ENCODE assay signal across 13 cellular contexts in the genomic region with DNA sequence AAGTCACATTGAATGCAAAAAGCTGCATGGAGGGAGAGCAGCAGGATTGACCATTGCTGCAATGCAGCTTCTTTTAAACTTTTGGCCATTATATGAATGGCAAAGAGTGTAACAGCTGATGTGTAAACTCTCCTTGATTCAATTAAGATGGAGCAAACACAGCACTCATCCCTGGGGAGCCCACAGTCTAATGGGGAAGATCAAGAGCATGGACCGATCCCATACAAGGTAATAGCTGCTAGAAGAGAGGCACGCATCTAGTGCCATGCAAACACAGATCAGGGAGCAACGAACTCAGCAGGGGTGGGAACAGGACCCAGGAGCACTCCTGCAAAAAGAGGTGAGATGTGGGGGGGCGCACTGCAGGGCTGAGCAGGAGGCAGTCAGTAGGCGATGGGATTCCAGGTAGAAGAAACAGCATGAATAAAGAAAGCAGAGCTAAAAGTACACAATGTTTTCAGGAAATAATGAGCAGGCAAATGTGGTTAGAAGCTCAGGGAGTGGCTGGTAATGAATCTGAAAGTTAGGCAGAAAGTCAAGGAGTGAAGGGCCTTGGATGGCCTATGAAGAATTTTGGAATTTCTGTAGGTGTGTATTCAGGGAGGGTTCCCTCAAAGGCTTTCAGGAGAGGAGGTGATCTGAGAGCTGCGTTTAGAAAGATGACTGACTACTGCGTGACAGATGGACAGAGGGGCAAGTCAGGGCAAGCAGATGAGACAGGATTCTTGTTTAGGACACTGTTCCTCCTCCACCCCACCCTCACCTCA. TPM values are rescaled to one million over a fixed set of nuclear protein-coding genes. Genes with fewer than 3 reads are reported as not detected.
DNase-seq lines count a peak whose midpoint lies in the region; ATAC-seq, FAIRE-seq and TF ChIP-seq lines count a peak whose summit lies in the region.
"Had no signal": no experiment of that assay in that cellular context is flagged by ENCODE, and none has a peak within 500 bp of the region (broad histone marks: within the 10 kb centered on the region; RNA-seq: fewer than 3 reads in every experiment).

No MANE protein-coding gene starts in this region.

- no peaks in the 10 kb centered on the region for H3K27me3 ChIP-seq in keratinocyte (ENCODE audit: control insufficient read depth, extremely low read depth, insufficient read depth, low read length)
- no peaks in the 10 kb centered on the region for H3K27me3 ChIP-seq in subcutaneous abdominal adipose tissue (ENCODE audit: control insufficient read depth in 5 of 5, insufficient read depth in 4 of 5, low read length in 5 of 5)

- no peaks in the 10 kb centered on the region for H3K9me3 Mint-ChIP-seq in activated T-helper 17 cell treated with anti-CD3 and anti-CD28 coated beads, Interleukin-2, amount 50 U/mL, for 72 hours
- H3K9me3 Mint-ChIP-seq: activated naive CD8-positive, alpha-beta T cell treated with anti-CD3 and anti-CD28 coated beads, Interleukin-2, amount 50 U/mL, for 24 hours had no signal

- H3K27ac Mint-ChIP-seq in activated T-helper 17 cell treated with anti-CD3 and anti-CD28 coated beads, Interleukin-2, amount 50 U/mL, for 72 hours, result no peak overlapping the region
- H3K27ac Mint-ChIP-seq: activated naive CD8-positive, alpha-beta T cell treated with anti-CD3 and anti-CD28 coated beads, Interleukin-2, amount 50 U/mL, for 24 hours had no signal

- no peaks in the 10 kb centered on the region for H3K9me1 ChIP-seq in keratinocyte (ENCODE audit: control insufficient read depth, extremely low read depth, insufficient read depth, low read length)

- peak overlapping the region; percentile 100 for H3K27ac ChIP-seq in keratinocyte (ENCODE audit: control insufficient read depth, insufficient read depth, low read length)
- H3K27ac ChIP-seq in subcutaneous abdominal adipose tissue (ENCODE audit: low read depth, low read length), result peak overlapping the region; percentile 82
- H3K27ac ChIP-seq: 22Rv1, HL-60 had no signal

- ATAC-seq in GM18511 (IDR thresholded peaks at IDR 0.05; ENCODE audit: unreplicated experiment), result no peak
- ATAC-seq in activated T-helper 17 cell treated with anti-CD3 and anti-CD28 coated beads, Interleukin-2, amount 50 U/mL, for 72 hours (replicated peaks), result no peak
- ATAC-seq in HG02884 (IDR thresholded peaks at IDR 0.05; ENCODE audit: unreplicated experiment), result no peak
- ATAC-seq: activated naive CD8-positive, alpha-beta T cell treated with anti-CD3 and anti-CD28 coated beads, Interleukin-2, amount 50 U/mL, for 24 hours had no signal

- H2AFZ ChIP-seq in keratinocyte (ENCODE audit: control insufficient read depth, low read length), result peak overlapping the region; percentile 8

- no peaks in the 10 kb centered on the region for H3K79me2 ChIP-seq in keratinocyte (ENCODE audit: control insufficient read depth, insufficient read depth, low read length)

- peak overlapping the region; percentile 87 for H3K4me2 ChIP-seq in keratinocyte (ENCODE audit: control insufficient read depth, extremely low read depth, insufficient read depth, low read depth, low read length)

- H3K4me1 ChIP-seq in keratinocyte (ENCODE audit: control insufficient read depth, extremely low read depth, insufficient read depth, low read length), result peaks cover 90% of the 10 kb centered on the region
- peaks cover 0 to 30% (median 18%) of the 10 kb centered on the region in 5 donors for H3K4me1 ChIP-seq in subcutaneous abdominal adipose tissue (ENCODE audit: control insufficient read depth in 5 of 5, insufficient read depth in 5 of 5, low read length in 5 of 5)

- H4K20me1 ChIP-seq in keratinocyte (ENCODE audit: control insufficient read depth, extremely low read depth, insufficient read depth, low read length), result no peaks in the 10 kb centered on the region

- H3K4me3 ChIP-seq in keratinocyte (ENCODE audit: control insufficient read depth in 2 of 3, extremely low read depth in 1 of 3, insufficient read depth in 2 of 3, low read depth in 1 of 3, low read length in 3 of 3) (peak overlapping the region in 1 of 3 experiments; percentile 43), subcutaneous abdominal adipose tissue (ENCODE audit: low read depth in 1 of 5, low read length in 5 of 5) (peak overlapping the region in 3 of 5 donors; percentile 21 to 58 (median 43))

- peaks cover 4% of the 10 kb centered on the region for H3K27me3 Mint-ChIP-seq in activated T-helper 17 cell treated with anti-CD3 and anti-CD28 coated beads, Interleukin-2, amount 50 U/mL, for 72 hours

- peak; percentile 98 for FAIRE-seq in keratinocyte (lab: Jason Lieb, UNC)

- H3K4me1 Mint-ChIP-seq in activated T-helper 17 cell treated with anti-CD3 and anti-CD28 coated beads, Interleukin-2, amount 50 U/mL, for 72 hours, result peaks cover 13% of the 10 kb centered on the region

- dilution Hi-C loops in keratinocyte (cut with MboI; ENCODE audit: extremely low pct_ligation_motif_present, low sequenced_read_pairs), result no loop called here

- H3K9ac ChIP-seq in keratinocyte (ENCODE audit: control insufficient read depth, extremely low read depth, insufficient read depth, low read length) (peak overlapping the region; percentile 89), subcutaneous abdominal adipose tissue (ENCODE audit: low read length in 5 of 5) (peak overlapping the region in 2 of 5 donors; percentile 6 to 8)

- peak in 1 of 3 experiments; percentile 20 for TF ChIP-seq CTCF in keratinocyte (optimal IDR thresholded peaks at IDR 0.05 in 1 of 3, IDR thresholded peaks at IDR 0.05 in 1 of 3, conservative IDR thresholded peaks at IDR 0.05 in 1 of 3; ENCODE audit: extremely low read depth in 1 of 3, insufficient read depth in 2 of 3, low read length in 3 of 3)

- H3K9me3 ChIP-seq in keratinocyte (ENCODE audit: control insufficient read depth, low read depth, low read length) (no peaks in the 10 kb centered on the region), subcutaneous abdominal adipose tissue (ENCODE audit: control insufficient read depth in 5 of 5, low read length in 5 of 5) (no peaks in the 10 kb centered on the region)

- peak; percentile 38 for DNase-seq in DMS153 (lab: John Stamatoyannopoulos, UW)
- DNase-seq in DMS153 treated with DMSO at 0.1 percent for 48 hours (lab: John Stamatoyannopoulos, UW; ENCODE audit: unreplicated experiment), result no peak
- peak; percentile 50 for DNase-seq in SK-N-DZ (ENCODE audit: low spot score)
- DNase-seq in keratinocyte (ENCODE audit: low read depth, low spot score), result peak; percentile 93
- DNase-seq: activated CD4-positive, alpha-beta T cell treated with anti-CD3 and anti-CD28 coated beads for 48 hours; activated naive CD8-positive, alpha-beta T cell treated with anti-CD3 and anti-CD28 coated beads, Interleukin-2, amount 50 U/mL, for 24 hours; NCI-H2171 had no signal

- no peaks in the 10 kb centered on the region for H3K36me3 Mint-ChIP-seq in activated T-helper 17 cell treated with anti-CD3 and anti-CD28 coated beads, Interleukin-2, amount 50 U/mL, for 72 hours (ENCODE audit: low read depth)

- H3K4me3 Mint-ChIP-seq in activated T-helper 17 cell treated with anti-CD3 and anti-CD28 coated beads, Interleukin-2, amount 50 U/mL, for 72 hours, result no peak overlapping the region
- H3K4me3 Mint-ChIP-seq: activated naive CD8-positive, alpha-beta T cell treated with anti-CD3 and anti-CD28 coated beads, Interleukin-2, amount 50 U/mL, for 24 hours had no signal

- H3K36me3 ChIP-seq in keratinocyte (ENCODE audit: control insufficient read depth in 2 of 2, extremely low read depth in 1 of 2, insufficient read depth in 2 of 2, low read length in 2 of 2), result no peaks in the 10 kb centered on the region
- no peaks in the 10 kb centered on the region for H3K36me3 ChIP-seq in subcutaneous abdominal adipose tissue (ENCODE audit: control insufficient read depth in 5 of 5, insufficient read depth in 5 of 5, low read length in 5 of 5)

RNA-seq across cellular contexts. Expression of a gene that starts 17.2 kb away (rescaled TPM):
- 9.9 and 20.0 TPM in 2 replicates for polyA plus RNA-seq in SK-N-DZ (2014; cell fraction: cytosol; rRNA removed)
- 19.1 and 20.9 TPM in 2 replicates for polyA plus RNA-seq in SK-N-DZ (2014; cell fraction: nucleus; rRNA removed)
- polyA plus RNA-seq in keratinocyte, result 18.9 to 27.5 TPM (median 22.6 TPM) in 3 replicates
- polyA plus RNA-seq in keratinocyte (2011; ENCODE audit: low read depth), result 31.7 TPM
- 14.7 and 32.0 TPM in 2 replicates for polyA plus RNA-seq in keratinocyte (2011; cell fraction: cytosol; rRNA removed)
- 25.5 and 36.9 TPM in 2 replicates for polyA plus RNA-seq in keratinocyte (2011; cell fraction: nucleus; rRNA removed)
- polyA plus RNA-seq in keratinocyte (2012; ENCODE audit: low replicate concordance), result 13.8 and 19.4 TPM in 2 replicates
- polyA minus RNA-seq in keratinocyte, result 20.0 to 40.1 TPM (median 27.1 TPM) in 3 replicates
- polyA minus RNA-seq in keratinocyte (2011; cell fraction: cytosol; rRNA and poly(A)+ RNA removed), result 17.5 TPM
- polyA minus RNA-seq in keratinocyte (2011; cell fraction: nucleus; rRNA and poly(A)+ RNA removed), result 26.6 and 44.0 TPM in 2 replicates
- total RNA-seq in activated T-helper 17 cell treated with anti-CD3 and anti-CD28 coated beads, Interleukin-2, amount 50 U/mL, for 72 hours, result 10 to 100 TPM; 41.6 to 44.7 TPM
